Comparison of ENCODE assay signal across 8 cellular contexts in the genomic region with DNA sequence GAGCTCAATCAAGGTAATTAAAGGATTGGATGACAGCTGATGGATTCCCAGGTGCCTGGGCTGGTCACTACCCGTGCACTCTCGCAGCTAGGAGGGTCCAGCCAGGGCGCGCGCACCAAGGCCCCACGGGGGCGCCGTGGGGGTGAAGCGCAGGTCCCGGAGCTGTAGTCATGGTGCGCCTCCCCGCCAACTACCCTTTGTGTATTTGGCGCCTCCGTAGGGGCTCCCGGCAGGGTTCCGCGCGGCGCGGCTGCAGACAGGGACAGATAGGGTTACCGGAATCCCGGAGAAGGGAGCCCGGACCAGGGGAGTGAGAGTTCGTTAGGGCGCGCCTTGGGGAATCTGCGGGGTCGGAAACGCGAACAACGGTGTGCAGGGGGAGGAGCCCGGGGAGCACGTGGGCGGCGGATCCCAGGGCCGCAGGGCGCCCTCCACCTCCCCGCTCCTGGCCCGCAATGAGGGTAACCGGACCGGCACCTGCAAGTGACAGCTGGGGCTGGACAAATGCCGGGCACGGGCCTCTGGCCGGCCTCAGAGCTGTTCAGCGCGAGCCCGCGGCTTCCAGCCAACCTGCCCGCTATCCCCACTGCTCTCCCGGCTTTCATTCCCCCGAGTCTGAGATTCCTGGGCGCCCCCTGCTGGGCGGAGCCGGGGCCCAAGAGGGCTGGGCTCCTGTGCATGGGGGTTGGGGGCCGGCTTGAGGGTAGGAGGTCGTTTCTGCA. TPM values are rescaled to one million over a fixed set of nuclear protein-coding genes. Genes with fewer than 3 reads are reported as not detected.
A peak's percentile ranks its signal among the peaks of the same experiment; 100 is the strongest.
DNase-seq lines count a peak whose midpoint lies in the region; ATAC-seq and TF ChIP-seq lines count a peak whose summit lies in the region.

No MANE protein-coding gene starts in this region.

- H3K4me3 Mint-ChIP-seq in activated CD4-positive, alpha-beta T cell treated with anti-CD3 and anti-CD28 coated beads, Interleukin-2, amount 10 ng/mL, durations not matched to agents 7 days and 5 days = peak overlapping the region; percentile 78

- no peak for ATAC-seq in HG03097 (IDR thresholded peaks at IDR 0.05; ENCODE audit: low FRiP score, unreplicated experiment)

- TF ChIP-seq RAD21 in liver (IDR thresholded peaks at IDR 0.05) = peak; percentile 85 to 86

- no peaks in the 10 kb centered on the region for H3K9me3 Mint-ChIP-seq in activated CD4-positive, alpha-beta T cell treated with anti-CD3 and anti-CD28 coated beads, Interleukin-2, amount 10 ng/mL, durations not matched to agents 7 days and 5 days

- peaks cover 7% of the 10 kb centered on the region for H3K36me3 Mint-ChIP-seq in activated CD4-positive, alpha-beta T cell treated with anti-CD3 and anti-CD28 coated beads, Interleukin-2, amount 10 ng/mL, durations not matched to agents 7 days and 5 days (ENCODE audit: low read depth)

- peak overlapping the region; percentile 13 to 27 for H3K9ac ChIP-seq in liver (ENCODE audit: low read depth in 1 of 2, low read length in 2 of 2)

- DNase-seq in Caki2 (ENCODE audit: low read depth) (peak; percentile 49), HAP-1 (ENCODE audit: low spot score in 2 of 2) (peak; percentile 67 to 92), NCI-H345 (lab: John Stamatoyannopoulos, UW) (peak; percentile 65), dermis blood vessel endothelial cell (peak; percentile 79)
- peak; percentile 65 for DNase-seq in activated CD4-positive, alpha-beta T cell treated with anti-CD3 and anti-CD28 coated beads, Interleukin-2, amount 10 ng/mL, durations not matched to agents 7 days and 5 days
- peak; percentile 77 for DNase-seq in stimulated activated CD4-positive, alpha-beta T cell treated with anti-CD3 and anti-CD28 coated beads, Interleukin-4, amount 100 ng/mL, for 24 hours

- H3K4me1 ChIP-seq in HAP-1 = peaks cover 6% of the 10 kb centered on the region
- peaks cover 6 to 10% (median 6%) of the 10 kb centered on the region in 4 donors for H3K4me1 ChIP-seq in liver (ENCODE audit: control insufficient read depth in 4 of 4, insufficient read depth in 4 of 4, low read length in 3 of 4)

- WGBS in liver = under 1% methylated on average over 56 of the region's 56 CpGs

- CTCF ChIA-PET in activated CD4-positive, alpha-beta T cell treated with anti-CD3 and anti-CD28 coated beads, Interleukin-2, amount 10 ng/mL, durations not matched to agents 7 days and 5 days (lab: Charles Lee) = interaction anchor here (0.8 to 1.9 kb wide), 9 partner anchors 8 to 93 kb away, joined by 3 to 8 read pairs (median 4); a partner anchor contains a TSS

- peak overlapping the region; percentile 38 to 43 for H3K27ac ChIP-seq in liver (ENCODE audit: low read depth in 1 of 2, low read length in 2 of 2)

- H3K27ac Mint-ChIP-seq in activated CD4-positive, alpha-beta T cell treated with anti-CD3 and anti-CD28 coated beads, Interleukin-2, amount 10 ng/mL, durations not matched to agents 7 days and 5 days = peak overlapping the region; percentile 86

- H3K4me1 Mint-ChIP-seq in activated CD4-positive, alpha-beta T cell treated with anti-CD3 and anti-CD28 coated beads, Interleukin-2, amount 10 ng/mL, durations not matched to agents 7 days and 5 days = peaks cover 38% of the 10 kb centered on the region

- peak overlapping the region; percentile 46 for H3K4me3 ChIP-seq in HAP-1
- peak overlapping the region in 2 of 3 donors; percentile 63 to 75 for H3K4me3 ChIP-seq in liver (ENCODE audit: low read depth in 1 of 3, low read length in 3 of 3)

- no peaks in the 10 kb centered on the region for H3K27me3 ChIP-seq in HAP-1 (ENCODE audit: low read depth)
- no peaks in the 10 kb centered on the region for H3K27me3 ChIP-seq in liver (ENCODE audit: control insufficient read depth in 4 of 4, insufficient read depth in 4 of 4, low read length in 3 of 4)

- H3K27me3 Mint-ChIP-seq in activated CD4-positive, alpha-beta T cell treated with anti-CD3 and anti-CD28 coated beads, Interleukin-2, amount 10 ng/mL, durations not matched to agents 7 days and 5 days = no peaks in the 10 kb centered on the region

- H3K36me3 ChIP-seq in HAP-1 (replicated peaks) (no peaks in the 10 kb centered on the region), liver (ENCODE audit: control insufficient read depth in 4 of 4, insufficient read depth in 3 of 4, low read depth in 1 of 4, low read length in 3 of 4) (peaks cover 0 to 2% (median 0%) of the 10 kb centered on the region in 4 donors)

- peak; percentile 77 for TF ChIP-seq CTCF in liver (IDR thresholded peaks at IDR 0.05; ENCODE audit: low read depth, low read length, missing input control)

- POLR2A ChIA-PET in activated CD4-positive, alpha-beta T cell treated with anti-CD3 and anti-CD28 coated beads, Interleukin-2, amount 10 ng/mL, durations not matched to agents 7 days and 5 days (lab: Charles Lee) = interaction anchor here (1.9 kb wide), 1 partner anchor 8 kb away, joined by 6 read pairs; a partner anchor contains a TSS

- in situ Hi-C loops in Caki2 (cut with HindIII; ENCODE audit: low pct_unique_long_range_greater_than_20kb, low sequenced_read_pairs) (no loop called here), HAP-1 (cut with MboI; ENCODE audit: low sequenced_read_pairs) (no loop called here)

- no peaks in the 10 kb centered on the region for H3K9me3 ChIP-seq in HAP-1
- H3K9me3 ChIP-seq in liver (ENCODE audit: control insufficient read depth in 4 of 4, low read length in 3 of 4) = no peaks in the 10 kb centered on the region

TF ChIP-seq in liver, 16 proteins besides CTCF, POLR2A, EP300 and RAD21:
- TF ChIP-seq YY1 (IDR thresholded peaks at IDR 0.05) = peak; percentile 17
- no peak for TF ChIP-seq GABPA (IDR thresholded peaks at IDR 0.05 in 1 of 2, conservative IDR thresholded peaks at IDR 0.05 in 1 of 2)
- peak; percentile 19 for TF ChIP-seq SP1 (IDR thresholded peaks at IDR 0.05)
- peak; percentile 11 to 34 for TF ChIP-seq RXRA (IDR thresholded peaks at IDR 0.05)

RNA-seq across cellular contexts. Expression of a gene that starts 3.4 kb away (rescaled TPM):
- total RNA-seq in Caki2 (2014; rRNA removed; shearing (Covaris generic); ENCODE audit: low replicate concordance) = not detected in 2 replicates
- total RNA-seq in activated CD4-positive, alpha-beta T cell treated with anti-CD3 and anti-CD28 coated beads, Interleukin-2, amount 10 ng/mL, durations not matched to agents 7 days and 5 days = 1 to 10 TPM; 3.8 to 6.7 TPM
- total RNA-seq in dermis blood vessel endothelial cell = not detected in 2 replicates
- 1 to 10 TPM in 1 of 2 donors, under 1 TPM in 1; 0.84 to 1.8 TPM for total RNA-seq in liver
- under 1 TPM; 0.75 to 0.77 TPM for polyA plus RNA-seq in liver

RNA-seq across cellular contexts. Expression of a gene that starts 8.1 kb away (rescaled TPM):
- total RNA-seq in Caki2 (2014; rRNA removed; shearing (Covaris generic); ENCODE audit: low replicate concordance) = 0.81 TPM in 1 of 2 replicates, not detected in the other
- total RNA-seq in activated CD4-positive, alpha-beta T cell treated with anti-CD3 and anti-CD28 coated beads, Interleukin-2, amount 10 ng/mL, durations not matched to agents 7 days and 5 days = 10 to 100 TPM; 46.8 to 47.3 TPM
- 2.0 and 8.6 TPM in 2 replicates for total RNA-seq in dermis blood vessel endothelial cell
- 10 to 100 TPM in 1 of 2 donors, 1 to 10 TPM in 1; 3.5 to 10.3 TPM for total RNA-seq in liver
- 10 to 100 TPM in 1 of 2 donors, 1 to 10 TPM in 1; 4.1 to 16.0 TPM for polyA plus RNA-seq in liver
